Comparison of ENCODE assay signal across 1 cellular context in genomic region chr16:19850131-19850817, GRCh38.
TF ChIP-seq lines count a peak whose summit lies in the region.

No MANE protein-coding gene starts in this region.

TF ChIP-seq in K562, 482 proteins besides CTCF, POLR2A, EP300 and RAD21 (continued from another document):
- no peak for TF ChIP-seq CLOCK (CRISPR knock-in tag; IDR thresholded peaks at IDR 0.05; ENCODE audit: borderline replicate concordance)
- TF ChIP-seq RFX7 (CRISPR knock-in tag; IDR thresholded peaks at IDR 0.05) = no peak
- TF ChIP-seq PCBP1 (IDR thresholded peaks at IDR 0.05; ENCODE audit: low read depth, low read length, poor library complexity, severe bottlenecking) = no peak
- TF ChIP-seq E2F8 (IDR thresholded peaks at IDR 0.05; ENCODE audit: low read depth, partially characterized antibody) = no peak
